18 cellular contexts compared by ENCODE assay signal in the genomic region with DNA sequence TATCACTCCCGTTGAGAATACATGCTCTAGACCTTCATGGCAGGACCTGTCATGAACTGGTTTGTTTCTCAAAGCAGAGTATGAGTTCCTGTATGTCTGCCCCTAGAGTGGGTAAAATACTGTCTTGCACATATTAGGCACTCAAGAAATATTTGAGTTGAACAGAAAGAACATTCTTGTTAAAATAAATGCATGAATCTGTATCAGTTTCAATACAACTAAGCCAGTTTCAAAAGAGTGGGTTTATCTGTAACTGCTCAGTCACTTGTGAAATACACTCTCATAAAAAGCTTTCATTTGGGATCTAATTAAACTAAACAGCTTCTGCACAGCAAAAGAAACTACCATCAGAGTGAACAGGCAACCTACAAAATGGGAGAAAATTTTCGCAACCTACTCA.
DNase-seq lines count a peak whose midpoint lies in the region; ATAC-seq and TF ChIP-seq lines count a peak whose summit lies in the region.
"Had no signal": no experiment of that assay in that cellular context is flagged by ENCODE, and none has a peak within 500 bp of the region (broad histone marks: within the 10 kb centered on the region; RNA-seq: fewer than 3 reads in every experiment).

No MANE protein-coding gene starts in this region.

- no peak overlapping the region for H3K4me3 Mint-ChIP-seq in natural killer cell
- H3K4me3 Mint-ChIP-seq: activated naive CD8-positive, alpha-beta T cell; H9; neural crest cell; stimulated activated memory B cell treated with anti-CD40 and anti-IgM and Interleukin-4, amounts not matched to agents 10 μg/mL and 1 μg/mL and 100 μg/mL, for 72 hours had no signal

- H3K27me3 ChIP-seq in SJCRH30 (no peaks in the 10 kb centered on the region), foreskin keratinocyte (no peaks in the 10 kb centered on the region)
- H3K27me3 ChIP-seq: colonic mucosa had no signal

- intact Hi-C loops in natural killer cell (cut with micrococcal nuclease): no loop called here

- H3K4me1 ChIP-seq in SJCRH30 (no peaks in the 10 kb centered on the region), foreskin keratinocyte (no peaks in the 10 kb centered on the region)
- H3K4me1 ChIP-seq: colonic mucosa had no signal

- H3K27ac Mint-ChIP-seq in natural killer cell: no peak overlapping the region
- H3K27ac Mint-ChIP-seq: activated naive CD8-positive, alpha-beta T cell; H9; stimulated activated memory B cell treated with anti-CD40 and anti-IgM and Interleukin-4, amounts not matched to agents 10 μg/mL and 1 μg/mL and 100 μg/mL, for 72 hours had no signal

- DNase-seq in GM13976 (ENCODE audit: low spot score) (peak; percentile 59), natural killer cell (no peak), SJCRH30 (no peak), NCI-H1436 (lab: John Stamatoyannopoulos, UW) (no peak), foreskin keratinocyte (no peak)
- DNase-seq: colonic mucosa; foreskin fibroblast; H9; KG1; kidney glomerular epithelial cell; Right ventricle myocardium superior; stimulated activated CD4-positive, alpha-beta T cell treated with anti-CD3 and anti-CD28 coated beads, Interleukin-15, amount 100 ng/mL, for 24 hours had no signal

- H3K27ac ChIP-seq in SJCRH30 (no peak overlapping the region), foreskin keratinocyte (no peak overlapping the region)
- H3K27ac ChIP-seq: colonic mucosa had no signal

- H3K4me1 Mint-ChIP-seq in natural killer cell: no peaks in the 10 kb centered on the region
- H3K4me1 Mint-ChIP-seq: stimulated activated memory B cell treated with anti-CD40 and anti-IgM and Interleukin-4, amounts not matched to agents 10 μg/mL and 1 μg/mL and 100 μg/mL, for 72 hours had no signal

- no peak overlapping the region for H3K4me3 ChIP-seq in SJCRH30
- H3K4me3 ChIP-seq: colonic mucosa had no signal

- in situ Hi-C loops in GM13976 (cut with MboI; ENCODE audit: low sequenced_read_pairs, unreplicated experiment): no loop called here

- H3K27me3 Mint-ChIP-seq in natural killer cell (ENCODE audit: low read depth in 2 of 2): peaks cover 5 to 9% of the 10 kb centered on the region in 2 donors
- H3K27me3 Mint-ChIP-seq: activated naive CD8-positive, alpha-beta T cell had no signal

- no peaks in the 10 kb centered on the region for H3K9me3 Mint-ChIP-seq in natural killer cell

- ATAC-seq in GM19328 (IDR thresholded peaks at IDR 0.05; ENCODE audit: unreplicated experiment): peak; percentile 73
- ATAC-seq in HG02623 (IDR thresholded peaks at IDR 0.05; ENCODE audit: unreplicated experiment): peak; percentile 81
- peak; percentile 81 for ATAC-seq in HG03342 (IDR thresholded peaks at IDR 0.05; ENCODE audit: unreplicated experiment)
- ATAC-seq in natural killer cell: no peak
- ATAC-seq in foreskin keratinocyte: no peak
- ATAC-seq: stimulated activated memory B cell treated with anti-CD40 and anti-IgM and Interleukin-4, amounts not matched to agents 10 μg/mL and 1 μg/mL and 100 μg/mL, for 72 hours had no signal

- H3K36me3 Mint-ChIP-seq in natural killer cell: no peaks in the 10 kb centered on the region
- H3K36me3 Mint-ChIP-seq: activated naive CD8-positive, alpha-beta T cell; stimulated activated memory B cell treated with anti-CD40 and anti-IgM and Interleukin-4, amounts not matched to agents 10 μg/mL and 1 μg/mL and 100 μg/mL, for 72 hours had no signal

- TF ChIP-seq CTCF in GM13976 (IDR thresholded peaks at IDR 0.05; ENCODE audit: borderline replicate concordance, control extremely low read depth, extremely low read depth, insufficient read depth, missing control alignments) (no peak), natural killer cell (IDR thresholded peaks at IDR 0.05) (no peak), foreskin keratinocyte (conservative IDR thresholded peaks at IDR 0.05) (no peak)

- no peaks in the 10 kb centered on the region for H3K36me3 ChIP-seq in SJCRH30
- H3K36me3 ChIP-seq: colonic mucosa had no signal

- no peaks in the 10 kb centered on the region for H3K9me3 ChIP-seq in SJCRH30 (replicated peaks)
- H3K9me3 ChIP-seq: colonic mucosa had no signal

Comparison
In these comparisons a context has a peak if more than half of its experiments do, and no peak if none do; other contexts are left out.
1. ATAC-seq: peak in GM19328 (single experiment), HG02623 (single experiment) and HG03342 (single experiment); none in natural killer cell (0 of 3) and foreskin keratinocyte (single experiment).